8 cellular contexts compared by ENCODE assay signal in the genomic region with DNA sequence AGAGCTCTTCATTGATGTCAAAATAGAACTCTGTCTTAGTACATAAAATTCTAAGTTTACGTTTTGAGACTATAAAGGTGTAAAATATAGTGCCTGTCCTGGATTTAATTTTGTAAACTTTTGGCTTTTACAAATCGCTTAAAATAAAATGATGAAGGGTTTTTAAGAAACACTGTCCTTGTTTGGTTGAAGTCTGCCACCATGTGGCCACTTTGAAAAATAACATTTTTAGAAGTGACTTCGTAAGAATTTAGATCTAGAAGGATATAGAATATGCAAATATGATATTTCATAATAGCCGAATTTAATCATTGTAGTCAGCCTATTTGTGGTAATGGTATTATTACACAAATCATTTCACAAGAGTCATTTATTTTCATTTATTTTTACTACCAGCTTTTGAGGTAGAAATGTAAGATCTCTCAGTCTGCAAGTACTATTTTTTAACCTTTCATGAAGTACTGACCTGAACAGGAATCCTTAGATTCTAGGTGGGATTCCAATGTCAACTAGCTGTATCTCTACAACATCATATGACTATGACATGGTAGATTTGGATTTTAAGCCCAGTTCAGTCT. TPM values are rescaled to one million over a fixed set of nuclear protein-coding genes. Genes with fewer than 3 reads are reported as not detected.
A peak's percentile ranks its signal among the peaks of the same experiment; 100 is the strongest.
DNase-seq lines count a peak whose midpoint lies in the region; ATAC-seq and TF ChIP-seq lines count a peak whose summit lies in the region.

No MANE protein-coding gene starts in this region.

- H3K27me3 ChIP-seq in endodermal cell (ENCODE audit: control insufficient read depth, insufficient read depth, low read length, poor library complexity, severe bottlenecking) (no peaks in the 10 kb centered on the region), parathyroid adenoma (ENCODE audit: control insufficient read depth, insufficient read depth, low read length) (no peaks in the 10 kb centered on the region)

- H3K4me2 ChIP-seq in parathyroid adenoma (ENCODE audit: low read length), result no peak overlapping the region

- TF ChIP-seq POLR2A in NB4 (IDR thresholded peaks at IDR 0.05; ENCODE audit: extremely low read depth, insufficient read length), result no peak

- peak; percentile 64 for TF ChIP-seq CTCF in C4-2B (conservative IDR thresholded peaks at IDR 0.05)
- peak; percentile 11 for TF ChIP-seq CTCF in NB4 (IDR thresholded peaks at IDR 0.05; ENCODE audit: low read depth, low read length)
- peak; percentile 83 for TF ChIP-seq CTCF in endodermal cell (conservative IDR thresholded peaks at IDR 0.05)
- TF ChIP-seq CTCF in parathyroid adenoma (IDR thresholded peaks at IDR 0.05), result peak; percentile 37

- H3K9me3 ChIP-seq in endodermal cell (ENCODE audit: control insufficient read depth, low read length) (no peaks in the 10 kb centered on the region), parathyroid adenoma (ENCODE audit: control insufficient read depth, low read length) (no peaks in the 10 kb centered on the region)

- H3K4me3 ChIP-seq in NB4 (ENCODE audit: low read depth, low read length) (no peak overlapping the region), endodermal cell (ENCODE audit: low read length) (no peak overlapping the region), parathyroid adenoma (ENCODE audit: low read depth, low read length) (no peak overlapping the region)

- DNase-seq in NB4 (ENCODE audit: low read depth) (peak; percentile 41), endodermal cell (no peak), sciatic nerve (ENCODE audit: low spot score) (no peak)
- DNase-seq in stimulated activated naive B cell treated with anti-CD40 and anti-IgM and Interleukin-4, amounts not matched to agents 10 μg/mL and 1 μg/mL and 100 μg/mL, for 72 hours, result no peak
- no peak for DNase-seq in NK-92 treated with Interleukin-12 subunit alpha and Interleukin-12 subunit beta, amount 100 ng/mL, for 24 hours (lab: John Stamatoyannopoulos, UW)

- H3K4me1 Mint-ChIP-seq in endodermal cell, result no peaks in the 10 kb centered on the region
- H3K4me1 Mint-ChIP-seq in stimulated activated naive B cell treated with anti-CD40 and anti-IgM and Interleukin-4, amounts not matched to agents 10 μg/mL and 1 μg/mL and 100 μg/mL, for 72 hours, result no peaks in the 10 kb centered on the region

- no peaks in the 10 kb centered on the region for H3K4me1 ChIP-seq in endodermal cell (ENCODE audit: control insufficient read depth, insufficient read depth, low read length)
- no peaks in the 10 kb centered on the region for H3K4me1 ChIP-seq in parathyroid adenoma

- ATAC-seq in GM18909 (IDR thresholded peaks at IDR 0.05; ENCODE audit: poor library complexity, unreplicated experiment) (peak; percentile 52), sciatic nerve (no peak)
- no peak for ATAC-seq in stimulated activated naive B cell treated with anti-CD40 and anti-IgM and Interleukin-4, amounts not matched to agents 10 μg/mL and 1 μg/mL and 100 μg/mL, for 72 hours (replicated peaks)

- H3K27me3 Mint-ChIP-seq in endodermal cell (ENCODE audit: insufficient read depth), result no peaks in the 10 kb centered on the region
- peaks cover 0 to 6% of the 10 kb centered on the region in 2 donors for H3K27me3 Mint-ChIP-seq in stimulated activated naive B cell treated with anti-CD40 and anti-IgM and Interleukin-4, amounts not matched to agents 10 μg/mL and 1 μg/mL and 100 μg/mL, for 72 hours

- WGBS in endodermal cell (ENCODE audit: insufficient coverage in 1 of 2, insufficient read length in 1 of 2), 2 experiments, result 0 to 8% methylated on average over 1 to 2 of the region's 4 CpGs

- H3K27ac Mint-ChIP-seq in endodermal cell, result no peak overlapping the region
- no peak overlapping the region for H3K27ac Mint-ChIP-seq in stimulated activated naive B cell treated with anti-CD40 and anti-IgM and Interleukin-4, amounts not matched to agents 10 μg/mL and 1 μg/mL and 100 μg/mL, for 72 hours

- H3K9ac ChIP-seq in endodermal cell (ENCODE audit: extremely low read depth, low read length, poor library complexity, severe bottlenecking), result no peak overlapping the region
- no peak overlapping the region for H3K9ac ChIP-seq in parathyroid adenoma

- no peak overlapping the region for H2AFZ ChIP-seq in parathyroid adenoma

- intact Hi-C loops in sciatic nerve (cut with DNase I), result loop anchor here (5.0 kb wide), 1 partner anchor 956 kb away; no protein-coding TSS in a partner anchor

- H3K36me3 ChIP-seq in endodermal cell (ENCODE audit: control insufficient read depth, insufficient read depth, low read length), result no peaks in the 10 kb centered on the region
- no peaks in the 10 kb centered on the region for H3K36me3 ChIP-seq in parathyroid adenoma (ENCODE audit: control insufficient read depth, insufficient read depth, low read length)

- H3K9me3 Mint-ChIP-seq in endodermal cell, result no peaks in the 10 kb centered on the region
- peaks cover 0 to 1% of the 10 kb centered on the region in 2 donors for H3K9me3 Mint-ChIP-seq in stimulated activated naive B cell treated with anti-CD40 and anti-IgM and Interleukin-4, amounts not matched to agents 10 μg/mL and 1 μg/mL and 100 μg/mL, for 72 hours

- H3K4me3 Mint-ChIP-seq in endodermal cell, result no peak overlapping the region
- H3K4me3 Mint-ChIP-seq in stimulated activated naive B cell treated with anti-CD40 and anti-IgM and Interleukin-4, amounts not matched to agents 10 μg/mL and 1 μg/mL and 100 μg/mL, for 72 hours, result no peak overlapping the region

- no peaks in the 10 kb centered on the region for H3K36me3 Mint-ChIP-seq in endodermal cell (ENCODE audit: low read depth)
- H3K36me3 Mint-ChIP-seq in stimulated activated naive B cell treated with anti-CD40 and anti-IgM and Interleukin-4, amounts not matched to agents 10 μg/mL and 1 μg/mL and 100 μg/mL, for 72 hours, result no peaks in the 10 kb centered on the region

- H3K27ac ChIP-seq in C4-2B (no peak overlapping the region), endodermal cell (ENCODE audit: low read depth, low read length) (no peak overlapping the region), parathyroid adenoma (no peak overlapping the region)

- no peaks in the 10 kb centered on the region for H3K79me2 ChIP-seq in parathyroid adenoma

RNA-seq across cellular contexts. Expression of a gene that starts 31.0 kb away (rescaled TPM):
- total RNA-seq in endodermal cell, result 1 to 10 TPM in 1 of 2 donors, under 1 TPM in 1; 0.22 to 2.1 TPM
- polyA plus RNA-seq in endodermal cell (2013, experiment 1 of 2), result 11.8 TPM
- polyA plus RNA-seq in endodermal cell (2013, experiment 2 of 2), result 11.8 TPM
- total RNA-seq in sciatic nerve, result 23.4 TPM

Comparison
In these comparisons a context has a peak if more than half of its experiments do, and no peak if none do; other contexts are left out.
1. CTCF ChIP-seq: peak in every context shown above with its lines; median percentile 83 in endodermal cell; 64 in C4-2B; 37 in parathyroid adenoma; 11 in NB4.